ENCODE assay signal across 27 cellular contexts in the genomic region with DNA sequence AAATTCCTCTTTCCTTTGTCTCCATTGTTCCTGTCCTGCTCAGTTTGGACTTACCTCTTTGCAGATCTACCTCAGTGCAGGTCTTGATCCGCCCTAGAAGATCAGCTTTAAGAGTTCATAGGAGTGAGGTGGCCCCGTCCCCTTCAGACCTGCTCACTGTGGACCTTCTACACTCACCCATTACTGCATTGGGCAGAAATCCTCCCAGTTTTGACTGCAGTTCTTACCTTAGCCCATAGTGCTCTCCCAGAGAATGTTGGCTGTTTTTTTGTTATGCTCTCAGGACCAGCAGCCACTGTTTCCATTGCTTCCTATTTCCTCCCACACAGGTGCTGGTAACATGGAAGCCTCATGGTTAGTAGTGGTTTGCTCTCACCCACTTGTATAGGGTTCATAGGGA.
"Had no signal": no experiment of that assay in that cellular context is flagged by ENCODE, and none has a peak within 500 bp of the region (broad histone marks: within the 10 kb centered on the region; RNA-seq: fewer than 3 reads in every experiment).

No MANE protein-coding gene starts in this region.

- H3K4me3 Mint-ChIP-seq: naive thymus-derived CD4-positive, alpha-beta T cell; natural killer cell treated with Interleukin-12 subunit alpha and Interleukin-12 subunit beta and Interleukin-15 and Interleukin-18, amount 100 ng/mL, for 72 hours; stimulated activated naive B cell treated with anti-CD40 and anti-IgM and Interleukin-4, amounts not matched to agents 10 μg/mL and 1 μg/mL and 100 μg/mL, for 72 hours had no signal

- H3K9me3 ChIP-seq: left lung, lower lobe of right lung, mucosa of descending colon, ovary, right atrium auricular region, right lobe of liver, stomach, testis, thyroid gland, transverse colon, upper lobe of right lung had no signal

- H3K27ac ChIP-seq: left lung, lower lobe of right lung, ovary, right atrium auricular region, right lobe of liver, stomach, testis, thyroid gland, transverse colon, upper lobe of right lung had no signal

- H3K4me1 ChIP-seq: left lung, lower lobe of right lung, right atrium auricular region, right lobe of liver, testis, upper lobe of right lung had no signal

- H3K36me3 ChIP-seq: left lung, lower lobe of right lung, ovary, right atrium auricular region, right lobe of liver, stomach, thyroid gland, transverse colon, upper lobe of right lung had no signal

- DNase-seq: hippocampal formation; immature natural killer cell; kidney; left colon; left lung; lower lobe of right lung; mammary epithelial cell; midbrain; mucosa of descending colon; naive thymus-derived CD4-positive, alpha-beta T cell; ovary; right lobe of liver; stimulated activated CD4-positive, alpha-beta T cell treated with anti-CD3 and anti-CD28 coated beads, Interleukin-1b, Interleukin-23, amount 100 ng/mL, for 48 hours; stimulated activated CD4-positive, alpha-beta T cell treated with anti-CD3 and anti-CD28 coated beads, Interleukin-2, amount 100 ng/mL, for 48 hours; stimulated activated naive B cell treated with anti-CD40 and anti-IgM and Interleukin-4, amounts not matched to agents 10 μg/mL and 1 μg/mL and 100 μg/mL, for 72 hours; stimulated activated naive CD8-positive, alpha-beta T cell treated with anti-CD3 and anti-CD28 coated beads, Interleukin-15, Interleukin-2, amounts not matched to agents 100 U/mL and 50 U/mL, for 24 hours; stomach; testis; thyroid gland; transverse colon; upper lobe of right lung had no signal

- H3K9me3 Mint-ChIP-seq: immature natural killer cell; natural killer cell treated with Interleukin-12 subunit alpha and Interleukin-12 subunit beta and Interleukin-15 and Interleukin-18, amount 100 ng/mL, for 72 hours had no signal

- H3K4me2 ChIP-seq: smooth muscle cell had no signal

- ATAC-seq: left colon; left lung; lower lobe of right lung; mucosa of descending colon; naive thymus-derived CD4-positive, alpha-beta T cell; natural killer cell treated with Interleukin-12 subunit alpha and Interleukin-12 subunit beta and Interleukin-15 and Interleukin-18, amount 100 ng/mL, for 72 hours; right lobe of liver; stimulated activated naive B cell treated with anti-CD40 and anti-IgM and Interleukin-4, amounts not matched to agents 10 μg/mL and 1 μg/mL and 100 μg/mL, for 72 hours; stimulated activated naive CD8-positive, alpha-beta T cell treated with anti-CD3 and anti-CD28 coated beads, Interleukin-15, Interleukin-2, amounts not matched to agents 100 U/mL and 50 U/mL, for 24 hours; upper lobe of right lung had no signal

- H3K4me3 ChIP-seq: left lung, lower lobe of right lung, mucosa of descending colon, ovary, right atrium auricular region, right lobe of liver, smooth muscle cell, stomach, testis, thyroid gland, transverse colon, upper lobe of right lung had no signal

- H3K27me3 ChIP-seq: left lung, ovary, right atrium auricular region, right lobe of liver, stomach, testis, thyroid gland, transverse colon, upper lobe of right lung had no signal

- H3K27me3 Mint-ChIP-seq: naive thymus-derived CD4-positive, alpha-beta T cell; natural killer cell treated with Interleukin-12 subunit alpha and Interleukin-12 subunit beta and Interleukin-15 and Interleukin-18, amount 100 ng/mL, for 72 hours; progenitor cell of endocrine pancreas; stimulated activated naive B cell treated with anti-CD40 and anti-IgM and Interleukin-4, amounts not matched to agents 10 μg/mL and 1 μg/mL and 100 μg/mL, for 72 hours had no signal

- FAIRE-seq: islet of Langerhans, kidney, urothelium cell line had no signal

- H3K27ac Mint-ChIP-seq: natural killer cell treated with Interleukin-12 subunit alpha and Interleukin-12 subunit beta and Interleukin-15 and Interleukin-18, amount 100 ng/mL, for 72 hours; progenitor cell of endocrine pancreas; stimulated activated naive B cell treated with anti-CD40 and anti-IgM and Interleukin-4, amounts not matched to agents 10 μg/mL and 1 μg/mL and 100 μg/mL, for 72 hours had no signal
